ENCODE assay signal across 18 cellular contexts in genomic region chr3:134621824-134622223, GRCh38. TPM values are rescaled to one million over a fixed set of nuclear protein-coding genes. Genes with fewer than 3 reads are reported as not detected.
"Had no signal": no experiment of that assay in that cellular context is flagged by ENCODE, and none has a peak within 500 bp of the region (broad histone marks: within the 10 kb centered on the region; RNA-seq: fewer than 3 reads in every experiment).

No MANE protein-coding gene starts in this region.

- H3K4me3 ChIP-seq: adrenal gland, colonic mucosa, esophagus muscularis mucosa, pancreas, sigmoid colon, stomach had no signal

- H3K4me3 Mint-ChIP-seq: activated CD4-positive, alpha-beta memory T cell treated with anti-CD3 and anti-CD28 coated beads for 36 hours; activated CD4-positive, alpha-beta T cell treated with anti-CD3 and anti-CD28 coated beads for 36 hours; activated naive CD4-positive, alpha-beta T cell treated with anti-CD3 and anti-CD28 coated beads, Interleukin-2, amount 10 ng/mL, durations not matched to agents 7 days and 5 days; activated T-cell treated with anti-CD3 and anti-CD28 coated beads, Interleukin-2, amount 50 U/mL, for 24 hours; naive thymus-derived CD4-positive, alpha-beta T cell had no signal

- H3K27ac ChIP-seq: adrenal gland, colonic mucosa, esophagus muscularis mucosa, pancreas, sigmoid colon, stomach had no signal

- H3K27me3 ChIP-seq: adrenal gland, colonic mucosa, esophagus muscularis mucosa, pancreas, sigmoid colon, stomach had no signal

- H3K27ac Mint-ChIP-seq: activated CD4-positive, alpha-beta memory T cell treated with anti-CD3 and anti-CD28 coated beads for 36 hours; activated CD4-positive, alpha-beta T cell treated with anti-CD3 and anti-CD28 coated beads for 36 hours; activated naive CD4-positive, alpha-beta T cell treated with anti-CD3 and anti-CD28 coated beads, Interleukin-2, amount 10 ng/mL, durations not matched to agents 7 days and 5 days; activated T-cell treated with anti-CD3 and anti-CD28 coated beads, Interleukin-2, amount 50 U/mL, for 24 hours; naive thymus-derived CD4-positive, alpha-beta T cell had no signal

- H3K9me3 Mint-ChIP-seq: activated CD4-positive, alpha-beta memory T cell treated with anti-CD3 and anti-CD28 coated beads for 36 hours; activated naive CD4-positive, alpha-beta T cell treated with anti-CD3 and anti-CD28 coated beads, Interleukin-2, amount 10 ng/mL, durations not matched to agents 7 days and 5 days; activated T-cell treated with anti-CD3 and anti-CD28 coated beads, Interleukin-2, amount 50 U/mL, for 24 hours; naive thymus-derived CD4-positive, alpha-beta T cell had no signal

- H3K4me1 ChIP-seq: colonic mucosa, esophagus muscularis mucosa, pancreas, sigmoid colon, stomach had no signal

- H3K36me3 ChIP-seq: colonic mucosa, pancreas had no signal

- H3K27me3 Mint-ChIP-seq: activated CD4-positive, alpha-beta memory T cell treated with anti-CD3 and anti-CD28 coated beads for 36 hours; activated CD4-positive, alpha-beta T cell treated with anti-CD3 and anti-CD28 coated beads for 36 hours had no signal

- H3K9me3 ChIP-seq: adrenal gland, colonic mucosa, esophagus muscularis mucosa, pancreas, stomach had no signal

- H3K4me1 Mint-ChIP-seq: activated CD4-positive, alpha-beta T cell treated with anti-CD3 and anti-CD28 coated beads for 36 hours; activated naive CD4-positive, alpha-beta T cell treated with anti-CD3 and anti-CD28 coated beads, Interleukin-2, amount 10 ng/mL, durations not matched to agents 7 days and 5 days; naive thymus-derived CD4-positive, alpha-beta T cell had no signal

- DNase-seq: activated CD4-positive, alpha-beta memory T cell treated with anti-CD3 and anti-CD28 coated beads for 36 hours; activated CD4-positive, alpha-beta T cell treated with anti-CD3 and anti-CD28 coated beads for 36 hours; activated naive CD4-positive, alpha-beta T cell treated with anti-CD3 and anti-CD28 coated beads, Interleukin-2, amount 10 ng/mL, durations not matched to agents 7 days and 5 days; activated T-cell treated with anti-CD3 and anti-CD28 coated beads, Interleukin-2, amount 50 U/mL, for 24 hours; adrenal gland; caudate nucleus; colonic mucosa; islet precursor cell; mammary epithelial cell; naive thymus-derived CD4-positive, alpha-beta T cell; pancreas; sigmoid colon; stimulated activated CD4-positive, alpha-beta T cell treated with anti-CD3 and anti-CD28 coated beads, Interleukin-12 subunit alpha, Interleukin-12 subunit beta, amount 100 ng/mL, for 4 hours; stimulated activated CD4-positive, alpha-beta T cell treated with anti-CD3 and anti-CD28 coated beads, Interleukin-2, amount 100 ng/mL, for 24 hours; stomach; T-helper 2 cell had no signal

- H3K36me3 Mint-ChIP-seq: activated CD4-positive, alpha-beta memory T cell treated with anti-CD3 and anti-CD28 coated beads for 36 hours; activated naive CD4-positive, alpha-beta T cell treated with anti-CD3 and anti-CD28 coated beads, Interleukin-2, amount 10 ng/mL, durations not matched to agents 7 days and 5 days; naive thymus-derived CD4-positive, alpha-beta T cell had no signal

- ATAC-seq: activated CD4-positive, alpha-beta T cell treated with anti-CD3 and anti-CD28 coated beads for 36 hours; left lobe of liver; naive thymus-derived CD4-positive, alpha-beta T cell; pancreas had no signal

RNA-seq across cellular contexts. Expression of gene KY, which starts 29.0 kb away (rescaled TPM):
- total RNA-seq: activated CD4-positive, alpha-beta memory T cell treated with anti-CD3 and anti-CD28 coated beads for 36 hours; activated CD4-positive, alpha-beta T cell treated with anti-CD3 and anti-CD28 coated beads for 36 hours; left lobe of liver; naive thymus-derived CD4-positive, alpha-beta T cell had no signal
- polyA plus RNA-seq: naive thymus-derived CD4-positive, alpha-beta T cell had no signal
